8 cellular contexts compared by ENCODE assay signal in the genomic region with DNA sequence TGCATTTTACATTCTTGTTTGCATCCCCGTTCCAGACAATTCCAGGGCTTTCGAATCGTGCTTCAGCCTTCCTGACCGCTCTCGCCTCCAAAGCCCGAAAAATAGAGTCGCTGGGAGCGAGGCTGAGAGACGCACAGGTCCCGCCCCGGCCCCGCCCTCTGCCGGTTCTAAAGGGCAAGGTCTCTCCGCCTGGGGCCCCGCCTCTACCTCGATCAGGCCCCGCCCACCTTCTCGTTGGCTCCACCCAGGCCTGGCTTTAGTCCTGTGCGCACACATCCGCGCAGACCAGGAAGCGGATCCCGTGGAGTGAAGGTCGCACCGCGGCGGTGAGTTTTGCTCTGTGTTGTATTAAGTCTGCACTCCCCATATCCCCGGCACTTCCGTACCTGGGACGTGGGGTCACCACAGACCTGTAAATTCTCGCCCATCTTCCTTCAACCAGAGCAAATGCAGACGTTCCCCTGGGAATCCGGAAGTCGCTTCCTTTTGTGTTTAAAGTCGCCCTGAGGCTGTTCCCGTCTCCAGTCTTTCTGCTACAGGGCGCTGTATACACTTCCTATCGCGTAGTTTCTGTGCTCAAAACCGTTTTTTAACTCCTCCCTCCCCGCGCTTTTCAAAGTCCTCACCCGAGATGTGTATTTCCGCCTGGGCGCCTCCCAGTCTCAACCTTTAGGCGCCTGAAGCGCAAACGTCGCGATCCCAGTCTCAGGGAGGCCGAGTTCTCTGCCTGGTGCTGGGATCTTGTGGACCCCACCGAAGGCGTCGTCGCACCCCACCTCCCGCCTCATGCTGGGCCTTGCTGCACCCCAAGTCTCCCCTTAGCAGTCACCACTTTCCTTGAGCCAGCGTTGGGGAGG. TPM values are rescaled to one million over a fixed set of nuclear protein-coding genes. Genes with fewer than 3 reads are reported as not detected.
DNase-seq lines count a peak whose midpoint lies in the region; ATAC-seq and TF ChIP-seq lines count a peak whose summit lies in the region.

A gene (plus strand): TSS at position 283 of the 857 bp plus-strand sequence. CDS start 3,861 bp downstream, outside the sequence.

- no peaks in the 10 kb centered on the region for H3K4me1 ChIP-seq in breast epithelium
- peaks cover 7 to 12% (median 9%) of the 10 kb centered on the region in 3 donors for H3K4me1 ChIP-seq in skeletal muscle tissue (ENCODE audit: control insufficient read depth in 3 of 3, insufficient read depth in 3 of 3, low read length in 3 of 3)

- peak; percentile 77 for TF ChIP-seq POLR2A in breast epithelium (IDR thresholded peaks at IDR 0.05)

- intact Hi-C loops in breast epithelium (cut with DNase I; ENCODE audit: low total_unique reads) = no loop called here

- TF ChIP-seq CTCF in GM10248 (IDR thresholded peaks at IDR 0.05; ENCODE audit: control extremely low read depth, extremely low read depth, low read depth, missing control alignments) (no peak), VCaP (conservative IDR thresholded peaks at IDR 0.05) (peak; percentile 32), breast epithelium (IDR thresholded peaks at IDR 0.05) (peak; percentile 18 to 46 (median 39))

- CTCF ChIA-PET in GM10248 (lab: Yijun Ruan, JAX) = no interaction called here

- no peaks in the 10 kb centered on the region for H3K27me3 ChIP-seq in breast epithelium
- no peaks in the 10 kb centered on the region for H3K27me3 ChIP-seq in skeletal muscle tissue (ENCODE audit: control insufficient read depth in 3 of 3, insufficient read depth in 3 of 3, low read length in 3 of 3)

- peak within 1 kb of the TSS; percentile 73 to 92 (median 91) for H3K9ac ChIP-seq in skeletal muscle tissue (ENCODE audit: low read depth in 1 of 3, low read length in 3 of 3)

- POLR2A ChIA-PET in GM10248 (lab: Yijun Ruan, JAX) = no interaction called here

- DNase-seq in GM10248 (ENCODE audit: extremely low spot score) (peak; percentile 90), NCI-H1930 (lab: John Stamatoyannopoulos, UW) (peak; percentile 86 to 94), breast epithelium (ENCODE audit: low spot score in 2 of 2) (peak; percentile 93 to 98), SIG-M5 treated with dmso at 0.1 percent for 504 hours (lab: John Stamatoyannopoulos, UW; ENCODE audit: unreplicated experiment) (no peak)

- ATAC-seq in HG02642 (IDR thresholded peaks at IDR 0.05; ENCODE audit: poor library complexity, unreplicated experiment) = peak; percentile 94

- H3K4me3 ChIP-seq in breast epithelium (peak within 1 kb of the TSS; percentile 83 to 84 (median 84)), iPS-18c (ENCODE audit: insufficient read depth, low read depth, low read length) (peak within 1 kb of the TSS; percentile 95), skeletal muscle tissue (ENCODE audit: low read length in 3 of 3) (peak within 1 kb of the TSS; percentile 91 to 100 (median 97))

- no peaks in the 10 kb centered on the region for H3K9me3 ChIP-seq in breast epithelium
- H3K9me3 ChIP-seq in iPS-18c (ENCODE audit: control insufficient read depth, insufficient read depth, low read length) = no peaks in the 10 kb centered on the region
- H3K9me3 ChIP-seq in skeletal muscle tissue (ENCODE audit: control insufficient read depth in 3 of 3, low read length in 3 of 3) = no peaks in the 10 kb centered on the region

- H3K36me3 ChIP-seq in breast epithelium = no peaks in the 10 kb centered on the region
- H3K36me3 ChIP-seq in skeletal muscle tissue (ENCODE audit: control insufficient read depth in 3 of 3, insufficient read depth in 3 of 3, low read length in 3 of 3) = peaks cover 11 to 18% (median 12%) of the 10 kb centered on the region in 3 donors

- H3K27ac ChIP-seq in VCaP = peak within 1 kb of the TSS; percentile 85
- H3K27ac ChIP-seq in breast epithelium = peak within 1 kb of the TSS; percentile 84 to 90
- H3K27ac ChIP-seq in skeletal muscle tissue (ENCODE audit: low read depth, low read length) = peak within 1 kb of the TSS; percentile 63

RNA-seq across cellular contexts. Expression of the gene that starts here (rescaled TPM):
- total RNA-seq in breast epithelium = 10 to 100 TPM; 14.6 to 27.5 (median 21.0) TPM
- total RNA-seq in skeletal muscle tissue = 20.9 TPM
